Comparison of ENCODE assay signal across 25 cellular contexts in genomic region chr6:39393075-39393474, GRCh38.
"Had no signal": no experiment of that assay in that cellular context is flagged by ENCODE, and none has a peak within 500 bp of the region (broad histone marks: within the 10 kb centered on the region; RNA-seq: fewer than 3 reads in every experiment).

No MANE protein-coding gene starts in this region.

- ATAC-seq: effector memory CD8-positive, alpha-beta T cell; left ventricle myocardium superior; lower lobe of right lung; naive thymus-derived CD8-positive, alpha-beta T cell; psoas muscle; right cardiac atrium; stimulated activated naive CD8-positive, alpha-beta T cell treated with anti-CD3 and anti-CD28 coated beads, Interleukin-15, amount 100 ng/mL, for 72 hours; upper lobe of right lung had no signal

- H3K4me3 ChIP-seq: lower lobe of right lung, ovary, psoas muscle, skin epidermis, spleen, suprapubic skin, transverse colon, upper lobe of right lung, uterus had no signal

- H3K27ac ChIP-seq: lower lobe of right lung, ovary, psoas muscle, skin epidermis, spleen, suprapubic skin, transverse colon, upper lobe of right lung, uterus had no signal

- H3K27me3 ChIP-seq: ovary, spleen, suprapubic skin, transverse colon, upper lobe of right lung, uterus had no signal

- H3K4me1 ChIP-seq: lower lobe of right lung, psoas muscle, spleen, suprapubic skin, transverse colon, upper lobe of right lung, uterus had no signal

- H3K36me3 ChIP-seq: lower lobe of right lung, ovary, spleen, suprapubic skin, transverse colon, upper lobe of right lung, uterus had no signal

- H3K9me3 ChIP-seq: lower lobe of right lung, ovary, psoas muscle, spleen, suprapubic skin, transverse colon, upper lobe of right lung, uterus had no signal

- DNase-seq: cortex of kidney; effector memory CD8-positive, alpha-beta T cell; erythroblast; hypothalamus; immature natural killer cell; islet precursor cell; kidney glomerular epithelial cell; left ventricle myocardium superior; lower lobe of right lung; naive thymus-derived CD8-positive, alpha-beta T cell; nephron progenitor cell; occipital lobe; ovary; posterior cingulate gyrus; psoas muscle; right cardiac atrium; spleen; stimulated activated CD4-positive, alpha-beta T cell treated with anti-CD3 and anti-CD28 coated beads, Interleukin-4, amount 100 ng/mL, for 4 hours; stimulated activated naive CD4-positive, alpha-beta T cell; stimulated activated naive CD8-positive, alpha-beta T cell treated with anti-CD3 and anti-CD28 coated beads, Interleukin-15, amount 100 ng/mL, for 72 hours; transverse colon; upper lobe of right lung; uterus had no signal
